In genomic region chr7:44060091-44060947, GRCh38 we compare ENCODE assay signal across 19 cellular contexts. TPM values are rescaled to one million over a fixed set of nuclear protein-coding genes. Genes with fewer than 3 reads are reported as not detected.
A peak's percentile ranks its signal among the peaks of the same experiment; 100 is the strongest.
DNase-seq lines count a peak whose midpoint lies in the region; ATAC-seq and TF ChIP-seq lines count a peak whose summit lies in the region.
"Had no signal": no experiment of that assay in that cellular context is flagged by ENCODE, and none has a peak within 500 bp of the region (broad histone marks: within the 10 kb centered on the region; RNA-seq: fewer than 3 reads in every experiment).

No MANE protein-coding gene starts in this region.

- H3K4me2 ChIP-seq in BLaER1 treated with 17β-estradiol and CSF1 and Interleukin-3, amounts not matched to agents 10 nM and 100 nM, result peak overlapping the region in 8 of 11 experiments; percentile 68 to 88 (median 82); a peak in 15 of 22 replicates
- H3K4me2 ChIP-seq: hepatocyte, KMS-11 had no signal

- ATAC-seq in left ventricle myocardium superior, result no peak
- ATAC-seq: activated CD8-positive, alpha-beta T cell treated with anti-CD3 and anti-CD28 coated beads for 36 hours had no signal

- H3K36me3 Mint-ChIP-seq in osteocyte (ENCODE audit: unreplicated experiment), result peaks cover 40% of the 10 kb centered on the region

- H3K4me3 ChIP-seq in BLaER1 treated with 17β-estradiol and CSF1 and Interleukin-3, amounts not matched to agents 10 nM and 100 nM, result no peak overlapping the region
- no peak overlapping the region for H3K4me3 ChIP-seq in HEK293 (ENCODE audit: low read depth, low read length)
- H3K4me3 ChIP-seq: hepatocyte, thoracic aorta had no signal

- 0 out of 22 replicates have a peak, but pooled peaks cover 0 to 3% (median 0%) of the 10 kb centered on the region in 11 experiments for H3K9me3 ChIP-seq in BLaER1 treated with 17β-estradiol and CSF1 and Interleukin-3, amounts not matched to agents 10 nM and 100 nM (replicated peaks in 1 of 11)
- no peaks in the 10 kb centered on the region for H3K9me3 ChIP-seq in HEK293 (ENCODE audit: control insufficient read depth, insufficient read depth, low read depth, low read length)
- H3K9me3 ChIP-seq: thoracic aorta had no signal

- POLR2A ChIA-PET in HEK293 (lab: Yijun Ruan, JAX), result no interaction called here

- H3K9ac ChIP-seq in BLaER1 treated with 17β-estradiol and CSF1 and Interleukin-3, amounts not matched to agents 10 nM and 100 nM, result peak overlapping the region in 5 of 11 experiments; percentile 28 to 72 (median 59); a peak in 8 of 22 replicates
- H3K9ac ChIP-seq: KMS-11, parathyroid adenoma had no signal

- peaks cover 26 to 68% (median 53%) of the 10 kb centered on the region in 10 experiments for H3K4me1 ChIP-seq in BLaER1 treated with 17β-estradiol and CSF1 and Interleukin-3, amounts not matched to agents 10 nM and 100 nM
- no peaks in the 10 kb centered on the region for H3K4me1 ChIP-seq in HEK293 (ENCODE audit: control insufficient read depth, insufficient read depth, low read length)

- no peaks in the 10 kb centered on the region for H3K27me3 ChIP-seq in BLaER1 treated with 17β-estradiol and CSF1 and Interleukin-3, amounts not matched to agents 10 nM and 100 nM
- H3K27me3 ChIP-seq: hepatocyte had no signal

- CTCF ChIA-PET in HEK293 (lab: Yijun Ruan, JAX), result no interaction called here

- no peak overlapping the region for H3K27ac Mint-ChIP-seq in osteocyte (ENCODE audit: unreplicated experiment)
- H3K27ac Mint-ChIP-seq: activated CD8-positive, alpha-beta T cell treated with anti-CD3 and anti-CD28 coated beads for 36 hours; activated T-helper 1 cell treated with anti-CD3 and anti-CD28 coated beads, Interleukin-12 subunit alpha, Interleukin-12 subunit beta, Interleukin-2, Interleukin-4 antibody, amounts not matched to agents 30 ng/mL and 10 ng/mL and 1 ng/mL, durations not matched to agents 14 hours and 24 hours and 36 hours; H9 had no signal

- TF ChIP-seq CTCF in HEK293 (tag by site-specific recombination; IDR thresholded peaks at IDR 0.05), result no peak
- no peak for TF ChIP-seq CTCF in osteocyte (IDR thresholded peaks at IDR 0.05)

- H3K27me3 Mint-ChIP-seq in osteocyte (ENCODE audit: unreplicated experiment), result no peaks in the 10 kb centered on the region
- H3K27me3 Mint-ChIP-seq: activated CD8-positive, alpha-beta T cell treated with anti-CD3 and anti-CD28 coated beads for 36 hours; T-cell had no signal

- H3K27ac ChIP-seq in BLaER1 treated with 17β-estradiol and CSF1 and Interleukin-3, amounts not matched to agents 10 nM and 100 nM, result peak overlapping the region in 5 of 11 experiments; percentile 15 to 77 (median 57); a peak in 8 of 22 replicates
- H3K27ac ChIP-seq in HEK293 (ENCODE audit: extremely low read depth, low read depth, low read length), result no peak overlapping the region
- H3K27ac ChIP-seq: hepatocyte, KMS-11, parathyroid adenoma, thoracic aorta had no signal

- peaks cover 73 to 92% (median 78%) of the 10 kb centered on the region in 11 experiments for H3K36me3 ChIP-seq in BLaER1 treated with 17β-estradiol and CSF1 and Interleukin-3, amounts not matched to agents 10 nM and 100 nM
- peaks cover 14 to 75% of the 10 kb centered on the region in 2 experiments for H3K36me3 ChIP-seq in HEK293 (ENCODE audit: control insufficient read depth in 2 of 2, insufficient read depth in 1 of 2, low read length in 2 of 2)

- DNase-seq in left ventricle myocardium superior (peak; percentile 30), posterior vena cava (ENCODE audit: low spot score) (peak; percentile 66), LoVo (ENCODE audit: low spot score) (no peak), osteocyte (ENCODE audit: extremely low spot score, unreplicated experiment) (no peak), activated gamma-delta T cell treated with Interleukin-2 at 50 U/mL for 16 hours (no peak)
- DNase-seq: H9, NCI-H1092 treated with DMSO at 0.1 percent for 48 hours, NCI-H526, SHP77 treated with DMSO at 0.1 percent for 48 hours had no signal

- H4K20me1 ChIP-seq in BLaER1 treated with 17β-estradiol and CSF1 and Interleukin-3, amounts not matched to agents 10 nM and 100 nM, result peaks cover 7 to 100% (median 73%) of the 10 kb centered on the region in 11 experiments; a peak in 21 of 22 replicates

- H3K4me3 Mint-ChIP-seq in osteocyte (ENCODE audit: unreplicated experiment), result no peak overlapping the region
- H3K4me3 Mint-ChIP-seq: activated CD8-positive, alpha-beta T cell treated with anti-CD3 and anti-CD28 coated beads for 36 hours; activated T-helper 1 cell treated with anti-CD3 and anti-CD28 coated beads, Interleukin-12 subunit alpha, Interleukin-12 subunit beta, Interleukin-2, Interleukin-4 antibody, amounts not matched to agents 30 ng/mL and 10 ng/mL and 1 ng/mL, durations not matched to agents 14 hours and 24 hours and 36 hours; H9 had no signal

- intact Hi-C loops in left ventricle myocardium superior (cut with micrococcal nuclease) (no loop called here), posterior vena cava (cut with DNase I) (no loop called here)

- no peaks in the 10 kb centered on the region for H3K9me3 Mint-ChIP-seq in osteocyte (ENCODE audit: unreplicated experiment)
- H3K9me3 Mint-ChIP-seq: activated CD8-positive, alpha-beta T cell treated with anti-CD3 and anti-CD28 coated beads for 36 hours; activated T-helper 1 cell treated with anti-CD3 and anti-CD28 coated beads, Interleukin-12 subunit alpha, Interleukin-12 subunit beta, Interleukin-2, Interleukin-4 antibody, amounts not matched to agents 30 ng/mL and 10 ng/mL and 1 ng/mL, durations not matched to agents 14 hours and 24 hours and 36 hours; H9; T-cell had no signal

- H3K4me1 Mint-ChIP-seq in osteocyte (ENCODE audit: unreplicated experiment), result peaks cover 3% of the 10 kb centered on the region

TF ChIP-seq in HEK293, 187 proteins besides CTCF, POLR2A, EP300 and RAD21:
- TF ChIP-seq HIC1 (tag by site-specific recombination; IDR thresholded peaks at IDR 0.05) (0 out of 2 replicates have a peak, but pooled peaks have one; percentile 19), ZNF558 (tag by site-specific recombination; IDR thresholded peaks at IDR 0.05) (no peak), ZNF510 (tag by site-specific recombination; IDR thresholded peaks at IDR 0.05; ENCODE audit: insufficient replicate concordance) (no peak), ZFP41 (tag by site-specific recombination; IDR thresholded peaks at IDR 0.05; ENCODE audit: borderline replicate concordance) (no peak), GLIS1 (tag by site-specific recombination; IDR thresholded peaks at IDR 0.05) (peak; percentile 52; the same call in 1 of the 2 replicates)

RNA-seq across cellular contexts. Expression of gene PGAM2, which starts 5.0 kb away (rescaled TPM):
- total RNA-seq in left ventricle myocardium superior (967 TPM), posterior vena cava (1 to 10 TPM; 1.6 to 2.1 TPM), osteocyte (0.97 TPM in 1 of 2 replicates, not detected in the other)
- total RNA-seq: kidney epithelial cell had no signal

RNA-seq across cellular contexts. Expression of gene DBNL, which starts 15.8 kb away (rescaled TPM):
- total RNA-seq in left ventricle myocardium superior (31.2 TPM), posterior vena cava (10 to 100 TPM; 82.8 to 91.0 TPM), osteocyte (94.5 and 106 TPM in 2 replicates)

RNA-seq across cellular contexts. Expression of gene POLM, which starts 22.0 kb away (rescaled TPM):
- total RNA-seq in left ventricle myocardium superior (17.6 TPM), posterior vena cava (10 to 100 TPM in 1 of 2 donors, 1 to 10 TPM in 1; 9.4 to 16.9 TPM), osteocyte (29.3 and 31.9 TPM in 2 replicates)

RNA-seq across cellular contexts. Expression of gene AEBP1, which starts 43.8 kb away (rescaled TPM):
- 18.4 TPM for total RNA-seq in left ventricle myocardium superior
- 100 to 1,000 TPM; 783 to 919 TPM for total RNA-seq in posterior vena cava
- 781 and 794 TPM in 2 replicates for total RNA-seq in osteocyte

Comparison
In these comparisons a context has a peak if more than half of its experiments do, and no peak if none do; other contexts are left out.
1. DNase-seq: peak in left ventricle myocardium superior (single experiment) and posterior vena cava (single experiment); none in LoVo (single experiment), osteocyte (single experiment) and activated gamma-delta T cell treated with Interleukin-2 at 50 U/mL for 16 hours (single experiment).
2. RNA of gene PGAM2, which starts 5.0 kb away (total RNA-seq): 967 TPM in left ventricle myocardium superior (single experiment); 1.6 to 2.1 TPM in posterior vena cava and 0.97 TPM in osteocyte; every median in the first group is over 100 times any median in the second.